In genomic region chr17:31532526-31532925, GRCh38 we compare ENCODE assay signal across 18 cellular contexts.
A peak's percentile ranks its signal among the peaks of the same experiment; 100 is the strongest.
DNase-seq lines count a peak whose midpoint lies in the region; ATAC-seq, FAIRE-seq and TF ChIP-seq lines count a peak whose summit lies in the region.
"Had no signal": no experiment of that assay in that cellular context is flagged by ENCODE, and none has a peak within 500 bp of the region (broad histone marks: within the 10 kb centered on the region; RNA-seq: fewer than 3 reads in every experiment).

No MANE protein-coding gene starts in this region.

- H3K9me3 Mint-ChIP-seq in stimulated activated effector memory CD8-positive, alpha-beta T cell treated with anti-CD3 and anti-CD28 coated beads, Interleukin-12 subunit alpha, Interleukin-12 subunit beta, amount 100 ng/mL, for 72 hours: no peaks in the 10 kb centered on the region
- no peaks in the 10 kb centered on the region for H3K9me3 Mint-ChIP-seq in osteocyte (ENCODE audit: unreplicated experiment)
- H3K9me3 Mint-ChIP-seq: CD8-positive, alpha-beta T cell; HFFc6 had no signal

- peaks cover 22% of the 10 kb centered on the region for H3K4me1 Mint-ChIP-seq in stimulated activated effector memory CD8-positive, alpha-beta T cell treated with anti-CD3 and anti-CD28 coated beads, Interleukin-12 subunit alpha, Interleukin-12 subunit beta, amount 100 ng/mL, for 72 hours
- peaks cover 9% of the 10 kb centered on the region for H3K4me1 Mint-ChIP-seq in osteocyte (ENCODE audit: unreplicated experiment)

- H3K9me3 ChIP-seq in HepG2 (ENCODE audit: low read length) (no peaks in the 10 kb centered on the region), right lobe of liver (no peaks in the 10 kb centered on the region), Panc1 (ENCODE audit: control insufficient read depth, insufficient read depth, low read depth, low read length) (no peaks in the 10 kb centered on the region)
- H3K9me3 ChIP-seq: BLaER1 treated with 17β-estradiol and CSF1 and Interleukin-3, amounts not matched to agents 10 nM and 100 nM had no signal

- POLR2A ChIA-PET in HepG2 (lab: Yijun Ruan, JAX) (no interaction called here), Panc1 (lab: Charles Lee) (no interaction called here)

- no peak overlapping the region for H3K9ac ChIP-seq in HepG2 (ENCODE audit: insufficient read depth, low read depth, low read length)

- H3K27ac ChIP-seq in HepG2 (ENCODE audit: extremely low read length, insufficient read depth, low read length): no peak overlapping the region
- no peak overlapping the region for H3K27ac ChIP-seq in right lobe of liver
- no peak overlapping the region for H3K27ac ChIP-seq in Panc1 (ENCODE audit: low read length)
- peak overlapping the region; percentile 71 for H3K27ac ChIP-seq in caudate nucleus (ENCODE audit: low read depth, low read length)

- H3K4me2 ChIP-seq in HepG2 (ENCODE audit: low read depth, low read length): no peak overlapping the region

- H3K36me3 ChIP-seq in HepG2 (replicated peaks in 1 of 2; ENCODE audit: control insufficient read depth in 1 of 2, insufficient read depth in 2 of 2, low read length in 2 of 2): peaks cover 27 to 49% of the 10 kb centered on the region in 2 experiments; a peak in 4 of 5 replicates
- H3K36me3 ChIP-seq in right lobe of liver: peaks cover 0 to 6% (median 2%) of the 10 kb centered on the region in 4 donors
- no peaks in the 10 kb centered on the region for H3K36me3 ChIP-seq in Panc1 (ENCODE audit: control insufficient read depth, insufficient read depth, low read length)

- H3K36me3 Mint-ChIP-seq in stimulated activated effector memory CD8-positive, alpha-beta T cell treated with anti-CD3 and anti-CD28 coated beads, Interleukin-12 subunit alpha, Interleukin-12 subunit beta, amount 100 ng/mL, for 72 hours: peaks cover 44% of the 10 kb centered on the region
- H3K36me3 Mint-ChIP-seq in osteocyte (ENCODE audit: unreplicated experiment): no peaks in the 10 kb centered on the region

- H3K4me3 Mint-ChIP-seq in stimulated activated effector memory CD8-positive, alpha-beta T cell treated with anti-CD3 and anti-CD28 coated beads, Interleukin-12 subunit alpha, Interleukin-12 subunit beta, amount 100 ng/mL, for 72 hours: no peak overlapping the region
- H3K4me3 Mint-ChIP-seq in osteocyte (ENCODE audit: unreplicated experiment): no peak overlapping the region
- H3K4me3 Mint-ChIP-seq: B cell; CD8-positive, alpha-beta T cell had no signal

- BruUV-seq in HepG2 (replicated peaks; lab: Mats Ljungman, UMichigan): TSS peak; percentile 39
- TSS peak; percentile 60 for BruUV-seq in Panc1 (replicated peaks; lab: Mats Ljungman, UMichigan)

- no peak for ATAC-seq in HepG2
- no peak for ATAC-seq in right lobe of liver
- no peak for ATAC-seq in Panc1
- no peak for ATAC-seq in stimulated activated effector memory CD8-positive, alpha-beta T cell treated with anti-CD3 and anti-CD28 coated beads, Interleukin-12 subunit alpha, Interleukin-12 subunit beta, amount 100 ng/mL, for 72 hours
- ATAC-seq: CD8-positive, alpha-beta T cell had no signal

- DNase-seq in HepG2 (ENCODE audit: low spot score) (no peak), right lobe of liver (no peak), Panc1 (ENCODE audit: low read depth, low spot score) (no peak), caudate nucleus (lab: John Stamatoyannopoulos, UW) (peak in 8 of 61 donors; percentile 8 to 32 (median 15)), D341Med (ENCODE audit: low spot score) (no peak), osteocyte (ENCODE audit: extremely low spot score, unreplicated experiment) (no peak), NCI-H1694 treated with DMSO at 0.1 percent for 48 hours (lab: John Stamatoyannopoulos, UW) (no peak)
- no peak for DNase-seq in stimulated activated effector memory CD8-positive, alpha-beta T cell treated with anti-CD3 and anti-CD28 coated beads, Interleukin-12 subunit alpha, Interleukin-12 subunit beta, amount 100 ng/mL, for 72 hours (ENCODE audit: low spot score in 2 of 2)
- DNase-seq: CD8-positive, alpha-beta T cell; GOT3; H7; HFFc6 had no signal

- in situ Hi-C loops in HepG2 (cut with HindIII; ENCODE audit: extremely low pct_ligation_motif_present, low pct_unique_long_range_greater_than_20kb) (no loop called here), Panc1 (cut with HindIII; ENCODE audit: low pct_unique_long_range_greater_than_20kb, low sequenced_read_pairs) (no loop called here)

- 97% methylated on average over 10 of the region's 10 CpGs for WGBS in HepG2 (ENCODE audit: low lambda C conversion rate)
- WGBS in right lobe of liver (ENCODE audit: insufficient coverage, low coverage, low lambda C conversion rate, missing lambda C conversion rate): 100% methylated on average over 4 of the region's 10 CpGs

- no peaks in the 10 kb centered on the region for H3K27me3 Mint-ChIP-seq in osteocyte (ENCODE audit: unreplicated experiment)
- H3K27me3 Mint-ChIP-seq: B cell had no signal

- no peak for FAIRE-seq in HepG2 (lab: Jason Lieb, UNC)
- FAIRE-seq: D721Med, G401.6, GM12892, GM18507 had no signal

- CTCF ChIA-PET in HepG2 (lab: Yijun Ruan, JAX; ENCODE audit: low intra/inter-chr PET ratio, low total read pairs) (no interaction called here), Panc1 (lab: Charles Lee) (no interaction called here)

- TF ChIP-seq POLR2A in HepG2 (IDR thresholded peaks at IDR 0.05; ENCODE audit: insufficient read depth in 1 of 2, low read depth in 2 of 2, low read length in 2 of 2): no peak
- no peak for TF ChIP-seq POLR2A in right lobe of liver (IDR thresholded peaks at IDR 0.05)

- H4K20me1 ChIP-seq in HepG2 (ENCODE audit: insufficient read depth, low read length): no peaks in the 10 kb centered on the region

- H3K27ac Mint-ChIP-seq in stimulated activated effector memory CD8-positive, alpha-beta T cell treated with anti-CD3 and anti-CD28 coated beads, Interleukin-12 subunit alpha, Interleukin-12 subunit beta, amount 100 ng/mL, for 72 hours: peak overlapping the region; percentile 24
- no peak overlapping the region for H3K27ac Mint-ChIP-seq in osteocyte (ENCODE audit: unreplicated experiment)
- H3K27ac Mint-ChIP-seq: B cell; CD8-positive, alpha-beta T cell had no signal

- no peak for TF ChIP-seq RAD21 in HepG2 (CRISPR knock-in tag; IDR thresholded peaks at IDR 0.05)

- H2AFZ ChIP-seq in HepG2 (ENCODE audit: low read length): no peak overlapping the region

- TF ChIP-seq CTCF in HepG2 (CRISPR knock-in tag; IDR thresholded peaks at IDR 0.05) (no peak), right lobe of liver (IDR thresholded peaks at IDR 0.05) (no peak), Panc1 (IDR thresholded peaks at IDR 0.05) (no peak), osteocyte (IDR thresholded peaks at IDR 0.05) (no peak)

- H3K4me3 ChIP-seq in HepG2 (replicated peaks in 1 of 3; ENCODE audit: insufficient read depth in 1 of 3, low read depth in 2 of 3, low read length in 3 of 3): no peak overlapping the region
- H3K4me3 ChIP-seq in right lobe of liver: no peak overlapping the region
- no peak overlapping the region for H3K4me3 ChIP-seq in Panc1 (ENCODE audit: low read depth in 2 of 2, low read length in 2 of 2)
- H3K4me3 ChIP-seq: BLaER1 treated with 17β-estradiol and CSF1 and Interleukin-3, amounts not matched to agents 10 nM and 100 nM had no signal

- H3K79me2 ChIP-seq in HepG2 (ENCODE audit: insufficient read depth, low read length): no peaks in the 10 kb centered on the region

- intact Hi-C loops in HepG2 (cut with micrococcal nuclease; ENCODE audit: unreplicated experiment): no loop called here
- intact Hi-C loops in right lobe of liver (cut with DNase I): no loop called here
- intact Hi-C loops in Panc1 (cut with micrococcal nuclease; ENCODE audit: unreplicated experiment): no loop called here

- TF ChIP-seq EP300 in HepG2 (IDR thresholded peaks at IDR 0.05; ENCODE audit: low read depth in 2 of 2, low read length in 2 of 2): no peak
- TF ChIP-seq EP300 in HepG2 (CRISPR knock-in tag; IDR thresholded peaks at IDR 0.05; ENCODE audit: borderline replicate concordance): no peak

- H3K27me3 ChIP-seq in HepG2 (ENCODE audit: control insufficient read depth in 1 of 2, insufficient read depth in 2 of 2, low read length in 2 of 2) (no peaks in the 10 kb centered on the region), right lobe of liver (no peaks in the 10 kb centered on the region), Panc1 (ENCODE audit: control insufficient read depth, insufficient read depth, low read length) (no peaks in the 10 kb centered on the region)
- H3K27me3 ChIP-seq: BLaER1 treated with 17β-estradiol and CSF1 and Interleukin-3, amounts not matched to agents 10 nM and 100 nM had no signal

- H3K4me1 ChIP-seq in HepG2 (ENCODE audit: insufficient read depth, low read length): peaks cover 4% of the 10 kb centered on the region
- H3K4me1 ChIP-seq in right lobe of liver: no peaks in the 10 kb centered on the region
- H3K4me1 ChIP-seq in Panc1 (ENCODE audit: control insufficient read depth, insufficient read depth, low read length): peaks cover 5% of the 10 kb centered on the region; the same call in 1 of the 2 replicates

TF ChIP-seq in HepG2, 621 proteins besides CTCF, POLR2A, EP300 and RAD21:
- TF ChIP-seq ZNF335 (CRISPR knock-in tag; IDR thresholded peaks at IDR 0.05): no peak
- TF ChIP-seq ZBTB3 (CRISPR knock-in tag; IDR thresholded peaks at IDR 0.05; ENCODE audit: borderline replicate concordance, low read depth): no peak
- no peak for TF ChIP-seq ZNF180 (CRISPR knock-in tag; IDR thresholded peaks at IDR 0.05; ENCODE audit: borderline replicate concordance, low read depth)
- no peak for TF ChIP-seq ATF1 (CRISPR knock-in tag; IDR thresholded peaks at IDR 0.05)
- TF ChIP-seq ZNF383 (CRISPR knock-in tag; IDR thresholded peaks at IDR 0.05; ENCODE audit: borderline replicate concordance): no peak
- TF ChIP-seq TRIM24 (CRISPR knock-in tag; IDR thresholded peaks at IDR 0.05): no peak
- no peak for TF ChIP-seq NCOR1 (IDR thresholded peaks at IDR 0.05; ENCODE audit: borderline replicate concordance, low read length)
- no peak for TF ChIP-seq ZNF83 (CRISPR knock-in tag; IDR thresholded peaks at IDR 0.05; ENCODE audit: borderline replicate concordance)
